Comparison of ENCODE assay signal across 15 cellular contexts in the genomic region with DNA sequence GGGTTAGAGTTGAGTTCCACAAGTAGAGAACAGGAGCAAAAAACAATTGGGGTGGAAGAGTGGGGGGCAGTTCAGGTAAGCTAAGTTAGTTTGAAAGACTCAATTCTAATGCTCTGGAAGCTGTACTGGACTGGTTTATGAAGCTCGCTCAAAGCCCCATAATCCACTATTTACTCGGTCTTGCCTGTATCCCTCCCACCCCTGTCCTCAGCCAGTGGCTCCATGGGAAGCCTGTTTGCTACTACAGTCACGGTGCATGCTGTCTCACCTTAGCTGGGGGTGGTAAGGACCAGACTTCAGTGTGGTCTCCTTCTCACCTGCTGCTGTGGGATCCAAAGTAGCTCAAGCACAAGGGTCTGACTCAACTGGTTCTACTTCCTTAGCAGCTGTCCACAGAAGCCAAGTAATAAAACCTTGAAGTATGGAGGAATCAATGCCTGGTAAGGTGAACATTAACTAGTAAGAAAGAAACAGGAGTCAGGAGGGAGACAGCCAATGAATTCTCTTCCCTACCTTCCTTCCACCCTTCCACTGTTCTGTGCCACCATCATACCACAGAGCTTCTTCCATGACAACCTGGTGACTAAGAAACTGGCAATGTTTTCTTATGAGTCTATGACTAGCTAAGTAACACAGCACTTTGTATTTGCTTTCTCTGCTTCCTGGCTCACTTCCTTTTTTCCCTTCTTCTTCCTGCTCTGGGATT.
DNase-seq lines count a peak whose midpoint lies in the region; ATAC-seq and TF ChIP-seq lines count a peak whose summit lies in the region.
"Had no signal": no experiment of that assay in that cellular context is flagged by ENCODE, and none has a peak within 500 bp of the region (broad histone marks: within the 10 kb centered on the region; RNA-seq: fewer than 3 reads in every experiment).

No MANE protein-coding gene starts in this region.

- H3K27ac ChIP-seq in foreskin keratinocyte: no peak overlapping the region
- no peak overlapping the region for H3K27ac ChIP-seq in aorta (ENCODE audit: low read depth in 1 of 2, low read length in 2 of 2)
- H3K27ac ChIP-seq: tibial artery had no signal

- H3K36me3 Mint-ChIP-seq in activated T-helper 1 cell treated with anti-CD3 and anti-CD28 coated beads, Interleukin-12 subunit alpha, Interleukin-12 subunit beta, Interleukin-2, Interleukin-4 antibody, amounts not matched to agents 30 ng/mL and 10 ng/mL and 1 ng/mL, durations not matched to agents 14 hours and 24 hours and 36 hours (ENCODE audit: low read depth): no peaks in the 10 kb centered on the region

- no peaks in the 10 kb centered on the region for H3K4me1 Mint-ChIP-seq in activated T-helper 1 cell treated with anti-CD3 and anti-CD28 coated beads, Interleukin-12 subunit alpha, Interleukin-12 subunit beta, Interleukin-2, Interleukin-4 antibody, amounts not matched to agents 30 ng/mL and 10 ng/mL and 1 ng/mL, durations not matched to agents 14 hours and 24 hours and 36 hours (ENCODE audit: low read depth)
- H3K4me1 Mint-ChIP-seq: T-helper 17 cell had no signal

- 96% methylated on average over 3 of the region's 3 CpGs for WGBS in aorta, 2 donors

- no peaks in the 10 kb centered on the region for H3K27me3 Mint-ChIP-seq in activated T-helper 1 cell treated with anti-CD3 and anti-CD28 coated beads, Interleukin-12 subunit alpha, Interleukin-12 subunit beta, Interleukin-2, Interleukin-4 antibody, amounts not matched to agents 30 ng/mL and 10 ng/mL and 1 ng/mL, durations not matched to agents 14 hours and 24 hours and 36 hours (ENCODE audit: insufficient read depth)
- H3K27me3 Mint-ChIP-seq: T-helper 17 cell had no signal

- H3K27ac Mint-ChIP-seq in activated T-helper 1 cell treated with anti-CD3 and anti-CD28 coated beads, Interleukin-12 subunit alpha, Interleukin-12 subunit beta, Interleukin-2, Interleukin-4 antibody, amounts not matched to agents 30 ng/mL and 10 ng/mL and 1 ng/mL, durations not matched to agents 14 hours and 24 hours and 36 hours: no peak overlapping the region
- H3K27ac Mint-ChIP-seq: T-helper 17 cell had no signal

- intact Hi-C loops in aorta (cut with DNase I): loop anchor here in 1 of 2 donors (10.0 kb wide), 1 partner anchor 75 kb away; no protein-coding TSS in a partner anchor
- intact Hi-C loops in activated T-helper 1 cell treated with anti-CD3 and anti-CD28 coated beads, Interleukin-12 subunit alpha, Interleukin-12 subunit beta, Interleukin-2, Interleukin-4 antibody, amounts not matched to agents 30 ng/mL and 10 ng/mL and 1 ng/mL, durations not matched to agents 14 hours and 24 hours and 36 hours (cut with micrococcal nuclease): no loop called here

- H3K36me3 ChIP-seq in aorta (ENCODE audit: control insufficient read depth in 1 of 2, insufficient read depth in 2 of 2, low read length in 1 of 2): no peaks in the 10 kb centered on the region
- H3K36me3 ChIP-seq: tibial artery had no signal

- no peaks in the 10 kb centered on the region for H3K9me3 Mint-ChIP-seq in activated T-helper 1 cell treated with anti-CD3 and anti-CD28 coated beads, Interleukin-12 subunit alpha, Interleukin-12 subunit beta, Interleukin-2, Interleukin-4 antibody, amounts not matched to agents 30 ng/mL and 10 ng/mL and 1 ng/mL, durations not matched to agents 14 hours and 24 hours and 36 hours

- H3K27me3 ChIP-seq in foreskin keratinocyte (no peaks in the 10 kb centered on the region), aorta (ENCODE audit: control insufficient read depth in 1 of 2, insufficient read depth in 2 of 2, low read length in 1 of 2) (no peaks in the 10 kb centered on the region)
- H3K27me3 ChIP-seq: tibial artery had no signal

- peak; percentile 55; the same call in 2 of the 3 replicates for ATAC-seq in SK-N-SH treated with all-trans-retinoic acid at 6 μM for 48 hours
- peak; percentile 79 for ATAC-seq in foreskin keratinocyte
- ATAC-seq in aorta (ENCODE audit: low FRiP score): peak; percentile 57
- ATAC-seq: T-helper 17 cell had no signal

- no peaks in the 10 kb centered on the region for H3K9me3 ChIP-seq in aorta (ENCODE audit: control insufficient read depth, low read length)
- H3K9me3 ChIP-seq: tibial artery had no signal

- peak; percentile 14 for DNase-seq in SIG-M5 treated with dmso at 0.1 percent for 504 hours (lab: John Stamatoyannopoulos, UW; ENCODE audit: unreplicated experiment)
- DNase-seq in SIG-M5 (lab: John Stamatoyannopoulos, UW): no peak
- DNase-seq in foreskin keratinocyte: peak; percentile 19 to 54
- DNase-seq in aorta: no peak
- DNase-seq in activated T-helper 1 cell treated with anti-CD3 and anti-CD28 coated beads, Interleukin-12 subunit alpha, Interleukin-12 subunit beta, Interleukin-2, Interleukin-4 antibody, amounts not matched to agents 30 ng/mL and 10 ng/mL and 1 ng/mL, durations not matched to agents 14 hours and 24 hours and 36 hours (ENCODE audit: low spot score): no peak
- no peak for DNase-seq in germinal center (ENCODE audit: low spot score)
- no peak for DNase-seq in activated effector memory CD4-positive, alpha-beta T cell treated with Interleukin-2 at 50 U/mL for 16 hours
- DNase-seq: 8988T; activated CD4-positive, alpha-beta T cell treated with anti-CD3 and anti-CD28 coated beads, Interleukin-2, amount 50 U/mL, for 4 hours; activated effector memory CD4-positive, alpha-beta T cell treated with anti-CD3 and anti-CD28 coated beads, Interleukin-2, amount 50 U/mL, for 16 hours; COR-L47; KBM-7; T-helper 17 cell; tibial artery had no signal

- H3K4me3 Mint-ChIP-seq in activated T-helper 1 cell treated with anti-CD3 and anti-CD28 coated beads, Interleukin-12 subunit alpha, Interleukin-12 subunit beta, Interleukin-2, Interleukin-4 antibody, amounts not matched to agents 30 ng/mL and 10 ng/mL and 1 ng/mL, durations not matched to agents 14 hours and 24 hours and 36 hours: no peak overlapping the region
- H3K4me3 Mint-ChIP-seq: T-helper 17 cell had no signal

- no peak for TF ChIP-seq CTCF in foreskin keratinocyte (conservative IDR thresholded peaks at IDR 0.05)

- no peaks in the 10 kb centered on the region for H3K4me1 ChIP-seq in foreskin keratinocyte
- peaks cover 0 to 5% of the 10 kb centered on the region in 2 donors for H3K4me1 ChIP-seq in aorta (ENCODE audit: control insufficient read depth in 1 of 2, insufficient read depth in 2 of 2, low read length in 2 of 2)

- H3K4me3 ChIP-seq in aorta (ENCODE audit: low read length in 2 of 2): no peak overlapping the region
- H3K4me3 ChIP-seq: tibial artery had no signal

TF ChIP-seq in SK-N-SH treated with all-trans-retinoic acid at 6 μM for 48 hours, 23 proteins besides CTCF, POLR2A, EP300 and RAD21 (continues in another document):
- TF ChIP-seq, protein P1, sequence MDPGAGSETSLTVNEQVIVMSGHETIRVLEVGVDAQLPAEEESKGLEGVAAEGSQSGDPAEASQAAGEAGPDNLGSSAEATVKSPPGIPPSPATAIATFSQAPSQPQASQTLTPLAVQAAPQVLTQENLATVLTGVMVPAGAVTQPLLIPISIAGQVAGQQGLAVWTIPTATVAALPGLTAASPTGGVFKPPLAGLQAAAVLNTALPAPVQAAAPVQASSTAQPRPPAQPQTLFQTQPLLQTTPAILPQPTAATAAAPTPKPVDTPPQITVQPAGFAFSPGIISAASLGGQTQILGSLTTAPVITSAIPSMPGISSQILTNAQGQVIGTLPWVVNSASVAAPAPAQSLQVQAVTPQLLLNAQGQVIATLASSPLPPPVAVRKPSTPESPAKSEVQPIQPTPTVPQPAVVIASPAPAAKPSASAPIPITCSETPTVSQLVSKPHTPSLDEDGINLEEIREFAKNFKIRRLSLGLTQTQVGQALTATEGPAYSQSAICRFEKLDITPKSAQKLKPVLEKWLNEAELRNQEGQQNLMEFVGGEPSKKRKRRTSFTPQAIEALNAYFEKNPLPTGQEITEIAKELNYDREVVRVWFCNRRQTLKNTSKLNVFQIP (CRISPR knock-in tag; IDR thresholded peaks at IDR 0.05; ENCODE audit: borderline replicate concordance, low read depth): no peak
- TF ChIP-seq, protein P2, sequence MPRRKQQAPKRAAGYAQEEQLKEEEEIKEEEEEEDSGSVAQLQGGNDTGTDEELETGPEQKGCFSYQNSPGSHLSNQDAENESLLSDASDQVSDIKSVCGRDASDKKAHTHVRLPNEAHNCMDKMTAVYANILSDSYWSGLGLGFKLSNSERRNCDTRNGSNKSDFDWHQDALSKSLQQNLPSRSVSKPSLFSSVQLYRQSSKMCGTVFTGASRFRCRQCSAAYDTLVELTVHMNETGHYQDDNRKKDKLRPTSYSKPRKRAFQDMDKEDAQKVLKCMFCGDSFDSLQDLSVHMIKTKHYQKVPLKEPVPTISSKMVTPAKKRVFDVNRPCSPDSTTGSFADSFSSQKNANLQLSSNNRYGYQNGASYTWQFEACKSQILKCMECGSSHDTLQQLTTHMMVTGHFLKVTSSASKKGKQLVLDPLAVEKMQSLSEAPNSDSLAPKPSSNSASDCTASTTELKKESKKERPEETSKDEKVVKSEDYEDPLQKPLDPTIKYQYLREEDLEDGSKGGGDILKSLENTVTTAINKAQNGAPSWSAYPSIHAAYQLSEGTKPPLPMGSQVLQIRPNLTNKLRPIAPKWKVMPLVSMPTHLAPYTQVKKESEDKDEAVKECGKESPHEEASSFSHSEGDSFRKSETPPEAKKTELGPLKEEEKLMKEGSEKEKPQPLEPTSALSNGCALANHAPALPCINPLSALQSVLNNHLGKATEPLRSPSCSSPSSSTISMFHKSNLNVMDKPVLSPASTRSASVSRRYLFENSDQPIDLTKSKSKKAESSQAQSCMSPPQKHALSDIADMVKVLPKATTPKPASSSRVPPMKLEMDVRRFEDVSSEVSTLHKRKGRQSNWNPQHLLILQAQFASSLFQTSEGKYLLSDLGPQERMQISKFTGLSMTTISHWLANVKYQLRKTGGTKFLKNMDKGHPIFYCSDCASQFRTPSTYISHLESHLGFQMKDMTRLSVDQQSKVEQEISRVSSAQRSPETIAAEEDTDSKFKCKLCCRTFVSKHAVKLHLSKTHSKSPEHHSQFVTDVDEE (CRISPR knock-in tag; IDR thresholded peaks at IDR 0.05): no peak
- no peak for TF ChIP-seq RARB (CRISPR knock-in tag; IDR thresholded peaks at IDR 0.05)
- no peak for TF ChIP-seq ISL1 (CRISPR knock-in tag; IDR thresholded peaks at IDR 0.05)
- TF ChIP-seq ZFP3 (CRISPR knock-in tag; IDR thresholded peaks at IDR 0.05): no peak
- TF ChIP-seq ARNTL (CRISPR knock-in tag; IDR thresholded peaks at IDR 0.05; ENCODE audit: borderline replicate concordance, low read depth): no peak
- TF ChIP-seq GLIS3 (CRISPR knock-in tag; IDR thresholded peaks at IDR 0.05): no peak
- TF ChIP-seq TOX (CRISPR knock-in tag; IDR thresholded peaks at IDR 0.05; ENCODE audit: borderline replicate concordance): no peak
- TF ChIP-seq TCF4 (CRISPR knock-in tag; IDR thresholded peaks at IDR 0.05; ENCODE audit: borderline replicate concordance): no peak

Comparison
In these comparisons a context has a peak if more than half of its experiments do, and no peak if none do; other contexts are left out.
1. DNase-seq: peak in SIG-M5 treated with dmso at 0.1 percent for 504 hours (single experiment) and foreskin keratinocyte (2 of 2); none in SIG-M5 (single experiment), aorta (0 of 2), activated T-helper 1 cell treated with anti-CD3 and anti-CD28 coated beads, Interleukin-12 subunit alpha, Interleukin-12 subunit beta, Interleukin-2, Interleukin-4 antibody, amounts not matched to agents 30 ng/mL and 10 ng/mL and 1 ng/mL, durations not matched to agents 14 hours and 24 hours and 36 hours (single experiment), germinal center (single experiment) and activated effector memory CD4-positive, alpha-beta T cell treated with Interleukin-2 at 50 U/mL for 16 hours (single experiment).
2. Peak in every context shown above with its lines, with median percentiles within 50 percentile points of each other: ATAC-seq.